11 cellular contexts compared by ENCODE assay signal in genomic region chr7:89003619-89003956, GRCh38.
DNase-seq lines count a peak whose midpoint lies in the region; ATAC-seq, FAIRE-seq and TF ChIP-seq lines count a peak whose summit lies in the region.
"Had no signal": no experiment of that assay in that cellular context is flagged by ENCODE, and none has a peak within 500 bp of the region (broad histone marks: within the 10 kb centered on the region; RNA-seq: fewer than 3 reads in every experiment).

No MANE protein-coding gene starts in this region.

- H3K14ac ChIP-seq in neuronal stem cell (ENCODE audit: low read length): no peak overlapping the region

- H2BK120ac ChIP-seq in neuronal stem cell (ENCODE audit: low read depth, low read length): no peak overlapping the region

- H3K9me3 ChIP-seq in neuronal stem cell (replicated peaks in 1 of 2; ENCODE audit: control insufficient read depth in 2 of 2, insufficient read depth in 1 of 2, low read depth in 1 of 2, low read length in 2 of 2): no peaks in the 10 kb centered on the region
- no peaks in the 10 kb centered on the region for H3K9me3 ChIP-seq in kidney (ENCODE audit: control insufficient read depth in 1 of 2, low read length in 2 of 2)
- H3K9me3 ChIP-seq: ovary had no signal

- H3K23ac ChIP-seq in neuronal stem cell (ENCODE audit: low read depth, low read length, poor library complexity): no peak overlapping the region

- no peak overlapping the region for H2BK12ac ChIP-seq in neuronal stem cell (ENCODE audit: low read length)

- peak; percentile 67 to 68 for ATAC-seq in activated T-cell treated with anti-CD3 and anti-CD28 coated beads, Interleukin-2, amount 50 U/mL, for 4 hours
- ATAC-seq in GM21825 (IDR thresholded peaks at IDR 0.05; ENCODE audit: unreplicated experiment): peak; percentile 45
- peak; percentile 42 for ATAC-seq in HG03520 (IDR thresholded peaks at IDR 0.05; ENCODE audit: unreplicated experiment)

- DNase-seq in activated T-cell treated with anti-CD3 and anti-CD28 coated beads, Interleukin-2, amount 50 U/mL, for 4 hours: no peak
- no peak for DNase-seq in activated T-cell treated with anti-CD3 and anti-CD28 coated beads, Interleukin-2, amount 50 U/mL, for 48 hours
- DNase-seq in neuronal stem cell (ENCODE audit: low spot score): no peak
- DNase-seq in KBM-7: no peak
- no peak for DNase-seq in kidney
- DNase-seq in NOMO-1 treated with DMSO at 0.1 percent for 48 hours (lab: John Stamatoyannopoulos, UW; ENCODE audit: unreplicated experiment): no peak
- DNase-seq: head of caudate nucleus, NCI-H1694 treated with DMSO at 0.1 percent for 48 hours, ovary had no signal

- no peaks in the 10 kb centered on the region for H3K9me3 Mint-ChIP-seq in activated T-cell treated with anti-CD3 and anti-CD28 coated beads, Interleukin-2, amount 50 U/mL, for 4 hours

- no peak for FAIRE-seq in kidney (lab: Jason Lieb, UNC)

- H3K18ac ChIP-seq in neuronal stem cell (ENCODE audit: low read length): no peak overlapping the region

- no peaks in the 10 kb centered on the region for H3K36me3 ChIP-seq in neuronal stem cell (replicated peaks in 1 of 2; ENCODE audit: control insufficient read depth in 2 of 2, insufficient read depth in 2 of 2, low read length in 2 of 2)
- no peaks in the 10 kb centered on the region for H3K36me3 ChIP-seq in kidney (ENCODE audit: control insufficient read depth in 1 of 2, insufficient read depth in 2 of 2, low read length in 2 of 2)
- H3K36me3 ChIP-seq: ovary had no signal

- no peaks in the 10 kb centered on the region for H3K4me1 ChIP-seq in neuronal stem cell (ENCODE audit: control insufficient read depth in 2 of 2, insufficient read depth in 1 of 2, low read depth in 1 of 2, low read length in 2 of 2)
- H3K4me1 ChIP-seq in kidney (ENCODE audit: control insufficient read depth in 1 of 2, insufficient read depth in 1 of 2, low read depth in 1 of 2, low read length in 2 of 2): no peaks in the 10 kb centered on the region

- peak overlapping the region; percentile 69 for H3K4me3 Mint-ChIP-seq in activated T-cell treated with anti-CD3 and anti-CD28 coated beads, Interleukin-2, amount 50 U/mL, for 4 hours

- H4K91ac ChIP-seq in neuronal stem cell (ENCODE audit: low read depth, low read length, poor library complexity): no peak overlapping the region

- no peak for TF ChIP-seq CTCF in kidney (IDR thresholded peaks at IDR 0.05; ENCODE audit: borderline replicate concordance, extremely low read depth, insufficient read depth)

- no peak overlapping the region for H2BK5ac ChIP-seq in neuronal stem cell (ENCODE audit: low read length)

- H3K27me3 ChIP-seq in neuronal stem cell (ENCODE audit: control insufficient read depth in 3 of 3, insufficient read depth in 3 of 3, low read depth in 1 of 3, low read length in 3 of 3): no peaks in the 10 kb centered on the region
- H3K27me3 ChIP-seq: ovary had no signal

- H3K4me3 ChIP-seq in neuronal stem cell (ENCODE audit: low read length in 2 of 2) (no peak overlapping the region), kidney (ENCODE audit: low read length in 2 of 2) (peak overlapping the region in 1 of 2 donors; percentile 64)

- no CpG with 5 or more reads among the region's 2 CpGs for WGBS in neuronal stem cell (ENCODE audit: extremely low coverage in 2 of 2, insufficient read length in 2 of 2, insufficient replicate concordance in 1 of 2), 2 donors

- in situ Hi-C loops in KBM-7 (cut with MboI; ENCODE audit: low pct_unique_long_range_greater_than_20kb, low sequenced_read_pairs): no loop called here

- H3K36me3 Mint-ChIP-seq in activated T-cell treated with anti-CD3 and anti-CD28 coated beads, Interleukin-2, amount 50 U/mL, for 4 hours (ENCODE audit: insufficient read depth): no peaks in the 10 kb centered on the region

- no peaks in the 10 kb centered on the region for H3K27me3 Mint-ChIP-seq in activated T-cell treated with anti-CD3 and anti-CD28 coated beads, Interleukin-2, amount 50 U/mL, for 4 hours (ENCODE audit: low read depth)

- no peak overlapping the region for H3K4me2 ChIP-seq in neuronal stem cell (ENCODE audit: insufficient read depth, low read length, poor library complexity, severe bottlenecking)

- peak overlapping the region; percentile 38 for H2AFZ ChIP-seq in neuronal stem cell (ENCODE audit: low read length)

- no peak overlapping the region for H3K4ac ChIP-seq in neuronal stem cell (ENCODE audit: low read length)

- intact Hi-C loops in kidney (cut with DNase I): no loop called here

- H2BK15ac ChIP-seq in neuronal stem cell (ENCODE audit: low read length): no peak overlapping the region

- H4K8ac ChIP-seq in neuronal stem cell (ENCODE audit: low read depth, low read length): no peak overlapping the region

- H3K4me1 Mint-ChIP-seq in activated T-cell treated with anti-CD3 and anti-CD28 coated beads, Interleukin-2, amount 50 U/mL, for 4 hours (ENCODE audit: low read depth): peaks cover 21% of the 10 kb centered on the region

- no peak overlapping the region for H2AK5ac ChIP-seq in neuronal stem cell (ENCODE audit: low read depth, low read length)

- H3K79me1 ChIP-seq in neuronal stem cell (ENCODE audit: low read depth, low read length): no peaks in the 10 kb centered on the region

- H3K27ac ChIP-seq in neuronal stem cell (replicated peaks; ENCODE audit: low read length) (no peak overlapping the region), kidney (ENCODE audit: low read depth in 2 of 2, low read length in 2 of 2) (no peak overlapping the region)
- H3K27ac ChIP-seq: ovary had no signal

- no peak overlapping the region for H3K9ac ChIP-seq in neuronal stem cell (ENCODE audit: low read depth, low read length, poor library complexity)
- no peak overlapping the region for H3K9ac ChIP-seq in kidney (ENCODE audit: low read length in 2 of 2)
